1 cellular context compared by ENCODE assay signal in genomic region chr16:87044829-87045228, GRCh38.
TF ChIP-seq lines count a peak whose summit lies in the region.

No MANE protein-coding gene starts in this region.

TF ChIP-seq in GM23338, 12 proteins besides CTCF, POLR2A, EP300 and RAD21 (continued from another document):
- no peak for TF ChIP-seq REST (IDR thresholded peaks at IDR 0.05; ENCODE audit: unreplicated experiment)
- no peak for TF ChIP-seq JUNB (IDR thresholded peaks at IDR 0.05; ENCODE audit: unreplicated experiment)
- no peak for TF ChIP-seq EZH2phosphoT487 (IDR thresholded peaks at IDR 0.05; ENCODE audit: unreplicated experiment)
- TF ChIP-seq POLR2AphosphoS5 (IDR thresholded peaks at IDR 0.05; ENCODE audit: low read depth): no peak
- TF ChIP-seq ETS1 (IDR thresholded peaks at IDR 0.05): no peak
TF ChIP-seq in GM23338: peak in this region for 0.
